22 cellular contexts compared by ENCODE assay signal in the genomic region with DNA sequence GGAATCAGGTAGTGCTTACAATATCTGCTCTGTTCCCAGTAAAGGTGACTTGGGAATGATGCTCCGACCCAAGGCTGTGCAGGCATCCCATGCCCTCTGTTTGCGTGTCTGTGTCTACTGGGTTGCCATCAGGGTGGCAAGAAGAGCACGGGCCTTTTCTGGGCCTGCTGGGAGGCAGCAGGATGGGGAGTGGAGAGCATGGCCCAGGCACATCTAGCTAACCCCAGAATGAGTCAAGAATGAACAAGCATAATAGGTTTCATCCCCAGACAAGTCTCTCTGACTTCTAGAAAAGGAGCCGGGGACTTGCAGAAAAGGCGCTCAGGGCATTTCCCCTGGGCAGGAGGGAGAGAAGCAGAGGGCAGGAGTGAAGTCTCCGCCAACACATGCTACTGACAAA.
"Had no signal": no experiment of that assay in that cellular context is flagged by ENCODE, and none has a peak within 500 bp of the region (broad histone marks: within the 10 kb centered on the region; RNA-seq: fewer than 3 reads in every experiment).

No MANE protein-coding gene starts in this region.

- H3K27ac ChIP-seq: coronary artery, dorsolateral prefrontal cortex, esophagus muscularis mucosa, gastrocnemius medialis, heart right ventricle, left lung, lower lobe of right lung had no signal

- H3K27me3 ChIP-seq: gastrocnemius medialis, heart right ventricle, left lung had no signal

- DNase-seq: dermis blood vessel endothelial cell; dorsolateral prefrontal cortex; effector CD4-positive, alpha-beta T cell; effector memory CD4-positive, alpha-beta T cell; foreskin melanocyte; gastrocnemius medialis; glutamatergic neuron; head of caudate nucleus; heart right ventricle; hippocampal formation; left cardiac atrium; left lung; left ventricle myocardium superior; lower lobe of right lung; mesendoderm; midbrain; naive thymus-derived CD4-positive, alpha-beta T cell; natural killer cell had no signal

- H3K36me3 ChIP-seq: esophagus muscularis mucosa, gastrocnemius medialis, heart right ventricle, left lung, lower lobe of right lung had no signal

- FAIRE-seq: islet of Langerhans, keratinocyte had no signal

- H3K4me3 ChIP-seq: coronary artery, dorsolateral prefrontal cortex, esophagus muscularis mucosa, gastrocnemius medialis, heart right ventricle, left lung, lower lobe of right lung had no signal

- H3K9me3 ChIP-seq: esophagus muscularis mucosa, gastrocnemius medialis, heart right ventricle, left lung, lower lobe of right lung had no signal

- ATAC-seq: gastrocnemius medialis; heart right ventricle; left cardiac atrium; left lung; left ventricle myocardium superior; lower lobe of right lung; naive thymus-derived CD4-positive, alpha-beta T cell; natural killer cell had no signal

- H3K4me1 ChIP-seq: gastrocnemius medialis, left lung, lower lobe of right lung had no signal
